9 cellular contexts compared by ENCODE assay signal in genomic region chr2:128315122-128315828, GRCh38. TPM values are rescaled to one million over a fixed set of nuclear protein-coding genes. Genes with fewer than 3 reads are reported as not detected.
DNase-seq lines count a peak whose midpoint lies in the region; ATAC-seq and FAIRE-seq lines count a peak whose summit lies in the region.
"Had no signal": no experiment of that assay in that cellular context is flagged by ENCODE, and none has a peak within 500 bp of the region (broad histone marks: within the 10 kb centered on the region; RNA-seq: fewer than 3 reads in every experiment).

No MANE protein-coding gene starts in this region.

- H3K9me3 Mint-ChIP-seq in T-helper 2 cell treated with Interferon-gamma antibody and Interleukin-4, amounts not matched to agents 5 μg/mL and 100 μg/mL, for 36 hours: no peaks in the 10 kb centered on the region

- H3K36me3 Mint-ChIP-seq in T-helper 2 cell treated with Interferon-gamma antibody and Interleukin-4, amounts not matched to agents 5 μg/mL and 100 μg/mL, for 36 hours (ENCODE audit: low read depth): peaks cover 10% of the 10 kb centered on the region

- H3K27me3 ChIP-seq in SJSA1 (replicated peaks): no peaks in the 10 kb centered on the region

- peaks cover 59% of the 10 kb centered on the region for H3K4me1 ChIP-seq in SJSA1 (replicated peaks)

- no peak overlapping the region for H3K27ac Mint-ChIP-seq in T-helper 2 cell treated with Interferon-gamma antibody and Interleukin-4, amounts not matched to agents 5 μg/mL and 100 μg/mL, for 36 hours

- DNase-seq in T-helper 2 cell treated with Interferon-gamma antibody and Interleukin-4, amounts not matched to agents 5 μg/mL and 100 μg/mL, for 36 hours (ENCODE audit: low spot score): no peak
- no peak for DNase-seq in T-helper 2 cell
- no peak for DNase-seq in SJSA1 (ENCODE audit: low read depth in 1 of 2, low spot score in 2 of 2)
- DNase-seq in frontal cortex (ENCODE audit: low spot score in 2 of 2): peak; percentile 8 to 11
- DNase-seq in retina: peak; percentile 29
- DNase-seq in nucleus accumbens (lab: John Stamatoyannopoulos, UW): no peak

- peaks cover 80% of the 10 kb centered on the region for H3K36me3 ChIP-seq in SJSA1

- H3K4me3 ChIP-seq in SJSA1: peak overlapping the region; percentile 89

- H3K4me1 Mint-ChIP-seq in T-helper 2 cell treated with Interferon-gamma antibody and Interleukin-4, amounts not matched to agents 5 μg/mL and 100 μg/mL, for 36 hours (ENCODE audit: low read depth): peaks cover 16% of the 10 kb centered on the region

- no peak overlapping the region for H3K27ac ChIP-seq in SJSA1
- H3K27ac ChIP-seq: parathyroid adenoma had no signal

- ATAC-seq in GM21619 (IDR thresholded peaks at IDR 0.05; ENCODE audit: unreplicated experiment): no peak
- no peak for ATAC-seq in GM18517 (IDR thresholded peaks at IDR 0.05; ENCODE audit: unreplicated experiment)

- peak overlapping the region; percentile 45 for H3K4me3 Mint-ChIP-seq in T-helper 2 cell treated with Interferon-gamma antibody and Interleukin-4, amounts not matched to agents 5 μg/mL and 100 μg/mL, for 36 hours

- H3K9me3 ChIP-seq in SJSA1 (replicated peaks): no peaks in the 10 kb centered on the region

- H3K27me3 Mint-ChIP-seq in T-helper 2 cell treated with Interferon-gamma antibody and Interleukin-4, amounts not matched to agents 5 μg/mL and 100 μg/mL, for 36 hours (ENCODE audit: low read depth): peaks cover 4% of the 10 kb centered on the region

- no peak for FAIRE-seq in frontal cortex (lab: Jason Lieb, UNC)

RNA-seq across cellular contexts. Expression of gene HS6ST1, which starts 3.4 kb away (rescaled TPM):
- 120 and 160 TPM in 2 replicates for total RNA-seq in SJSA1 (2014; rRNA removed; shearing (Covaris generic))
- total RNA-seq in frontal cortex: 51.8 TPM

Comparison
In these comparisons a context has a peak if more than half of its experiments do, and no peak if none do; other contexts are left out.
1. DNase-seq: peak in frontal cortex (2 of 2) and retina (single experiment); none in T-helper 2 cell treated with Interferon-gamma antibody and Interleukin-4, amounts not matched to agents 5 μg/mL and 100 μg/mL, for 36 hours (single experiment), T-helper 2 cell (0 of 5), SJSA1 (0 of 2) and nucleus accumbens (0 of 56).